9 cellular contexts compared by ENCODE assay signal in the genomic region with DNA sequence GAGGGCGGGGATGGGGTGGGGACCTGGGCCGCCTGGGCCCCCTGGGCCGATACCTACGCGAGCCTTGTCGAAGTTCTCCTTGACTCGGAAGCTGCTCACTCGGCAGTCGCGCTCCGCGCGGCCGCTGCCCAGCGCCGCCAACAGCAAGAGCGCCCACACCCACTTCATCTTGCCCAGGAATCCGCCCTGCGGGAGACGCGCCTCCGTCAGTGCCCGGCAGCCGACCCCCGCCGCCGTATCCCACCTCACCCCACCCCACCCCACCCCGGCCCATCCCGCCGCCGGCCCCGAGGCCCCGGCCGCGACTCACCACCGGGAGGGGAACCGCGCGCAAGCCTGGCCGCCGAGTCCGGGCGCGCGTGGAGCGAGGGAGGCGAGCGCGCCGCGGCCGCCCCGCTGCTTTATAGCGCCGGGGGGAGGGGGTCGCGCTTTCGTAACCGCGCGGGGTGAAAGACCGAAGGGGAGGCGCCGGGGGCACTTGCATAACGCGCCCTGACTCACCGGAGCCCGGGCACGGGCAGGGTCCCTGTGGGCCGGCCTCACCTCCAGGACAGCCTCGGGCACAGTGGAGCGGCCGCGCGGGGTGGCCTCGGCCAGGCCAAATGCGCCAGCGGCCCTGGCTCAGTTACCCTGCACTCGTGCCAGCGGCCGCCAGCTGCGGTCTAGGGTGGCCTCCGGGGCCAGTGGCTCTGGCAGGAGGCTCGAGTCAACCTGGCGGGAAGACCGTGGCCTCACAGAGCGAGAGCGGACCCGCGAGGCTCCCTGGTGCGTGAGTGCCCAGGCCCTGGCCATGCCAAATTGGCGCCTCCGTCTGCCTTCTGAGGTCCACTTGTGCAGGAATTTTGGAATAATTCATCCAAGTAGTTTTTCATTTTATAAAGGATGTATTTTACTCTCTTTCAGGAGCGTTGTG. TPM values are rescaled to one million over a fixed set of nuclear protein-coding genes. Genes with fewer than 3 reads are reported as not detected.
DNase-seq lines count a peak whose midpoint lies in the region; ATAC-seq and TF ChIP-seq lines count a peak whose summit lies in the region.
"Had no signal": no experiment of that assay in that cellular context is flagged by ENCODE, and none has a peak within 500 bp of the region (broad histone marks: within the 10 kb centered on the region; RNA-seq: fewer than 3 reads in every experiment).

A gene (minus strand): TSS at position 375 of the 913 bp plus-strand sequence. CDS start 207 bp downstream, at position 168.

- no peaks in the 10 kb centered on the region for H3K36me3 ChIP-seq in RWPE2 (ENCODE audit: low read depth)
- H3K36me3 ChIP-seq in gastroesophageal sphincter = no peaks in the 10 kb centered on the region
- no peaks in the 10 kb centered on the region for H3K36me3 ChIP-seq in osteoblast (ENCODE audit: insufficient read depth, low read length)
- H3K36me3 ChIP-seq in SJCRH30 = no peaks in the 10 kb centered on the region

- H3K79me2 ChIP-seq in osteoblast (ENCODE audit: insufficient read depth, low read length) = no peaks in the 10 kb centered on the region

- TF ChIP-seq POLR2A in gastroesophageal sphincter (IDR thresholded peaks at IDR 0.05) = no peak

- WGBS in gastroesophageal sphincter (ENCODE audit: low coverage in 1 of 2), 2 donors = 0 to 1% methylated on average over 1 to 18 of the region's 94 CpGs

- H3K27me3 ChIP-seq in RWPE2 (ENCODE audit: insufficient read depth, poor library complexity, severe bottlenecking) = peaks cover 21% of the 10 kb centered on the region
- H3K27me3 ChIP-seq in gastroesophageal sphincter = peaks cover 62% of the 10 kb centered on the region
- H3K27me3 ChIP-seq in osteoblast (ENCODE audit: insufficient read depth, low read length) = peaks cover 45% of the 10 kb centered on the region
- H3K27me3 ChIP-seq in SJCRH30 = no peaks in the 10 kb centered on the region

- TF ChIP-seq EP300 in gastroesophageal sphincter (IDR thresholded peaks at IDR 0.05) = no peak

- H3K4me1 ChIP-seq in RWPE2 (ENCODE audit: insufficient read depth, poor library complexity, severe bottlenecking) (no peaks in the 10 kb centered on the region), gastroesophageal sphincter (peaks cover 0 to 17% (median 8%) of the 10 kb centered on the region in 3 donors), osteoblast (ENCODE audit: insufficient read depth, low read length) (no peaks in the 10 kb centered on the region), SJCRH30 (no peaks in the 10 kb centered on the region; the same call in 1 of the 2 replicates)

- peak within 1 kb of the TSS; percentile 58 for H3K4me2 ChIP-seq in osteoblast (ENCODE audit: insufficient read depth, low read length)

- TF ChIP-seq CTCF in RWPE2 (IDR thresholded peaks at IDR 0.05; ENCODE audit: poor library complexity, severe bottlenecking) (no peak), gastroesophageal sphincter (IDR thresholded peaks at IDR 0.05) (no peak), osteoblast (IDR thresholded peaks at IDR 0.05; ENCODE audit: extremely low read depth, low read depth, low read length) (no peak)

- DNase-seq in COLO668 (lab: John Stamatoyannopoulos, UW; ENCODE audit: unreplicated experiment) = peak; percentile 16
- no peak for DNase-seq in RWPE2 (ENCODE audit: low spot score)
- DNase-seq in osteoblast (ENCODE audit: insufficient read length, low spot score, missing footprints) = peak; percentile 87
- DNase-seq in SJCRH30 = no peak
- DNase-seq in SIG-M5 treated with dmso at 0.1 percent for 504 hours (lab: John Stamatoyannopoulos, UW; ENCODE audit: unreplicated experiment) = no peak
- DNase-seq: KBM-7 had no signal

- H3K9me3 ChIP-seq in RWPE2 (ENCODE audit: severe bottlenecking) (no peaks in the 10 kb centered on the region), gastroesophageal sphincter (no peaks in the 10 kb centered on the region), osteoblast (ENCODE audit: low read depth, low read length) (no peaks in the 10 kb centered on the region), SJCRH30 (replicated peaks) (no peaks in the 10 kb centered on the region; the same call in 1 of the 2 replicates)

- peak within 1 kb of the TSS; percentile 35 for H2AFZ ChIP-seq in osteoblast (ENCODE audit: low read length)

- H3K27ac ChIP-seq in RWPE2 (ENCODE audit: poor library complexity, severe bottlenecking) (no peak within 1 kb of the TSS), gastroesophageal sphincter (no peak within 1 kb of the TSS), osteoblast (ENCODE audit: low read depth, low read length) (no peak within 1 kb of the TSS), SJCRH30 (no peak within 1 kb of the TSS)

- peak within 1 kb of the TSS; percentile 23 for H3K4me3 ChIP-seq in RWPE2 (ENCODE audit: severe bottlenecking)
- H3K4me3 ChIP-seq in gastroesophageal sphincter = peak within 1 kb of the TSS in 1 of 2 donors; percentile 49
- peak within 1 kb of the TSS; percentile 48 for H3K4me3 ChIP-seq in osteoblast (ENCODE audit: insufficient read depth, low read length)
- H3K4me3 ChIP-seq in SJCRH30 = no peak within 1 kb of the TSS

- no peaks in the 10 kb centered on the region for H4K20me1 ChIP-seq in osteoblast (ENCODE audit: insufficient read depth, low read length)

- peak; percentile 69 for ATAC-seq in RWPE2 (ENCODE audit: low read depth)
- ATAC-seq in gastroesophageal sphincter = peak; percentile 42
- no peak for ATAC-seq in activated CD4-positive, CD25-positive, alpha-beta regulatory T cell treated with anti-CD3 and anti-CD28 coated beads, Interleukin-2, amount 50 U/mL, for 24 hours
- no peak for ATAC-seq in HG03108 (IDR thresholded peaks at IDR 0.05; ENCODE audit: unreplicated experiment)

RNA-seq across cellular contexts. Expression of the gene that starts here (rescaled TPM):
- total RNA-seq in gastroesophageal sphincter (10 to 100 TPM in 1 of 4 donors, 1 to 10 TPM in 1, not detected in 2; 1.9 to 10.6 TPM), osteoblast (2.1 and 3.3 TPM in 2 replicates)
- not detected in 2 replicates for total RNA-seq in SJCRH30 (2014; rRNA removed; shearing (Covaris generic))

Comparison
In these comparisons a context has a peak if more than half of its experiments do, and no peak if none do; other contexts are left out.
1. DNase-seq: peak in COLO668 (single experiment) and osteoblast (single experiment); none in RWPE2 (single experiment), SJCRH30 (0 of 2) and SIG-M5 treated with dmso at 0.1 percent for 504 hours (single experiment).
2. ATAC-seq: peak in RWPE2 (single experiment) and gastroesophageal sphincter (single experiment); none in activated CD4-positive, CD25-positive, alpha-beta regulatory T cell treated with anti-CD3 and anti-CD28 coated beads, Interleukin-2, amount 50 U/mL, for 24 hours (0 of 2) and HG03108 (single experiment).